In genomic region chr17:27535178-27535928, GRCh38 we compare ENCODE assay signal across 15 cellular contexts.
DNase-seq lines count a peak whose midpoint lies in the region; ATAC-seq, FAIRE-seq and TF ChIP-seq lines count a peak whose summit lies in the region.
"Had no signal": no experiment of that assay in that cellular context is flagged by ENCODE, and none has a peak within 500 bp of the region (broad histone marks: within the 10 kb centered on the region; RNA-seq: fewer than 3 reads in every experiment).

No MANE protein-coding gene starts in this region.

- intact Hi-C loops in endothelial cell of umbilical vein (cut with micrococcal nuclease) (loop anchor here (5.0 kb wide), 1 partner anchor 63 kb away; no protein-coding TSS in a partner anchor), pancreas (cut with DNase I) (loop anchor here in 1 of 3 donors (10.0 kb wide), 1 partner anchor 49 kb away; no protein-coding TSS in a partner anchor)

- H3K9me3 ChIP-seq in A549 (no peaks in the 10 kb centered on the region), endothelial cell of umbilical vein (replicated peaks; ENCODE audit: control insufficient read depth, insufficient read depth, low read length) (no peaks in the 10 kb centered on the region), pancreas (no peaks in the 10 kb centered on the region), SK-N-SH (no peaks in the 10 kb centered on the region)
- H3K9me3 ChIP-seq: esophagus squamous epithelium had no signal

- H3K4me1 ChIP-seq in A549 (peaks cover 94% of the 10 kb centered on the region), endothelial cell of umbilical vein (ENCODE audit: control insufficient read depth, extremely low read depth, insufficient read depth, low read length) (peaks cover 25% of the 10 kb centered on the region), pancreas (peaks cover 64 to 80% (median 75%) of the 10 kb centered on the region in 3 donors), SK-N-SH (ENCODE audit: control insufficient read depth in 1 of 2, insufficient read depth in 2 of 2, low read depth in 1 of 2, low read length in 1 of 2) (peaks cover 8 to 11% of the 10 kb centered on the region in 2 experiments; a peak in 2 of 4 replicates)

- H3K9me1 ChIP-seq in endothelial cell of umbilical vein (replicated peaks; ENCODE audit: control insufficient read depth, extremely low read depth, insufficient read depth, low read length) = no peaks in the 10 kb centered on the region

- TF ChIP-seq EP300 in A549 (IDR thresholded peaks at IDR 0.05) (no peak), SK-N-SH (IDR thresholded peaks at IDR 0.05; ENCODE audit: borderline replicate concordance in 1 of 2, low read depth in 1 of 2, low read length in 1 of 2) (no peak)

- no TSS peak for BruUV-seq in endothelial cell of umbilical vein (replicated peaks; lab: Mats Ljungman, UMichigan)

- CTCF ChIA-PET in A549 (lab: Yijun Ruan, JAX) (interaction anchor here (0.8 to 3.7 kb wide), 11 partner anchors 9 to 221 kb away, joined by 3 to 20 read pairs (median 7); partner anchors contain the start of gene KSR1), endothelial cell of umbilical vein (lab: Charles Lee) (interaction anchor here (0.6 to 2.3 kb wide), 12 partner anchors 15 to 156 kb away, joined by 3 to 10 read pairs (median 3); partner anchors contain the start of gene KSR1), SK-N-SH (lab: Yijun Ruan, JAX) (no interaction called here)

- peak overlapping the region; percentile 70 to 84 for H3K27ac ChIP-seq in A549
- no peak overlapping the region for H3K27ac ChIP-seq in endothelial cell of umbilical vein (ENCODE audit: insufficient read depth, low read depth, low read length)
- peak overlapping the region; percentile 1 to 92 (median 60) for H3K27ac ChIP-seq in pancreas
- H3K27ac ChIP-seq in SK-N-SH (ENCODE audit: low read depth in 2 of 2, low read length in 1 of 2) = no peak overlapping the region
- H3K27ac ChIP-seq: cardiac muscle cell had no signal

- no peak for TF ChIP-seq RAD21 in A549 (conservative IDR thresholded peaks at IDR 0.05 in 1 of 2, IDR thresholded peaks at IDR 0.05 in 1 of 2)
- TF ChIP-seq RAD21 in SK-N-SH (IDR thresholded peaks at IDR 0.05; ENCODE audit: low read length) = no peak

- dilution Hi-C loops in endothelial cell of umbilical vein (cut with MboI; ENCODE audit: extremely low pct_ligation_motif_present, low sequenced_read_pairs) = no loop called here

- POLR2A ChIA-PET in A549 (lab: Yijun Ruan, JAX) = no interaction called here
- POLR2A ChIA-PET in endothelial cell of umbilical vein (lab: Charles Lee) = interaction anchor here (1.3 kb wide), 1 partner anchor 61 kb away, joined by 3 read pairs; no protein-coding TSS in a partner anchor
- POLR2A ChIA-PET in SK-N-SH (lab: Yijun Ruan, JAX) = no interaction called here

- no peak for TF ChIP-seq POLR2A in A549 (IDR thresholded peaks at IDR 0.05; ENCODE audit: low read length)
- no peak for TF ChIP-seq POLR2A in endothelial cell of umbilical vein (IDR thresholded peaks at IDR 0.05; ENCODE audit: low read depth, low read length)

- no peaks in the 10 kb centered on the region for H3K27me3 ChIP-seq in endothelial cell of umbilical vein (ENCODE audit: control insufficient read depth in 2 of 2, insufficient read depth in 2 of 2, low read length in 2 of 2)
- H3K27me3 ChIP-seq in pancreas = no peaks in the 10 kb centered on the region
- no peaks in the 10 kb centered on the region for H3K27me3 ChIP-seq in SK-N-SH (ENCODE audit: insufficient read depth)
- H3K27me3 ChIP-seq: cardiac muscle cell, esophagus squamous epithelium had no signal

- H3K9me2 ChIP-seq in SK-N-SH = no peaks in the 10 kb centered on the region

- no peak for FAIRE-seq in A549 (lab: Jason Lieb, UNC)
- FAIRE-seq in endothelial cell of umbilical vein (lab: Jason Lieb, UNC) = peak; percentile 64
- no peak for FAIRE-seq in pancreas (lab: Jason Lieb, UNC)

- ATAC-seq in A549 = no peak
- no peak for ATAC-seq in pancreas
- ATAC-seq in HG03378 (IDR thresholded peaks at IDR 0.05; ENCODE audit: unreplicated experiment) = no peak
- no peak for ATAC-seq in GM21528 (IDR thresholded peaks at IDR 0.05; ENCODE audit: low FRiP score, unreplicated experiment)
- ATAC-seq: T-cell had no signal

- H4K20me1 ChIP-seq in endothelial cell of umbilical vein (replicated peaks; ENCODE audit: control insufficient read depth, extremely low read depth, insufficient read depth, low read length) (no peaks in the 10 kb centered on the region), SK-N-SH (ENCODE audit: insufficient read depth) (no peaks in the 10 kb centered on the region)

- H3K36me3 ChIP-seq in endothelial cell of umbilical vein (ENCODE audit: control insufficient read depth in 2 of 2, extremely low read depth in 1 of 2, insufficient read depth in 2 of 2, low read length in 2 of 2) (no peaks in the 10 kb centered on the region), pancreas (no peaks in the 10 kb centered on the region), SK-N-SH (replicated peaks in 1 of 2; ENCODE audit: control insufficient read depth in 1 of 2, insufficient read depth in 2 of 2, low read length in 1 of 2) (no peaks in the 10 kb centered on the region)
- H3K36me3 ChIP-seq: cardiac muscle cell had no signal

- H3K79me2 ChIP-seq in endothelial cell of umbilical vein (ENCODE audit: control insufficient read depth, insufficient read depth, low read length) (peaks cover 10% of the 10 kb centered on the region), SK-N-SH (ENCODE audit: insufficient read depth) (no peaks in the 10 kb centered on the region)

- DNase-seq in A549 (ENCODE audit: low read depth in 1 of 2, low spot score in 1 of 2) = no peak
- DNase-seq in NOMO-1 treated with DMSO at 0.1 percent for 48 hours (lab: John Stamatoyannopoulos, UW; ENCODE audit: unreplicated experiment) = peak; percentile 25
- DNase-seq in endothelial cell of umbilical vein (ENCODE audit: low read depth, low spot score) = peak; percentile 30
- DNase-seq in pancreas = no peak
- DNase-seq in SK-N-SH = no peak
- no peak for DNase-seq in SHP77 treated with DMSO at 0.1 percent for 48 hours (lab: John Stamatoyannopoulos, UW)
- DNase-seq: activated CD4-positive, alpha-beta T cell treated with anti-CD3 and anti-CD28 coated beads, Interleukin-2, amount 10 ng/mL, durations not matched to agents 7 days and 5 days; activated effector memory CD4-positive, alpha-beta T cell treated with anti-CD3 and anti-CD28 coated beads, Interleukin-2, amount 50 U/mL, for 16 hours; DMS 273 treated with DMSO at 0.1 percent for 48 hours; esophagus squamous epithelium; NCI-H2029; T-cell had no signal

- WGBS in A549 (ENCODE audit: missing lambda C conversion rate) = 83% methylated on average over 12 of the region's 12 CpGs
- WGBS in pancreas, 2 donors = 61 to 69% methylated on average over 12 of the region's 12 CpGs
- WGBS in SK-N-SH (ENCODE audit: low lambda C conversion rate) = 90% methylated on average over 10 of the region's 12 CpGs

- TF ChIP-seq CTCF in A549 (IDR thresholded peaks at IDR 0.05) (no peak), endothelial cell of umbilical vein (IDR thresholded peaks at IDR 0.05; ENCODE audit: extremely low read depth in 1 of 2, insufficient read depth in 1 of 2, low read depth in 1 of 2, low read length in 2 of 2) (no peak), pancreas (IDR thresholded peaks at IDR 0.05) (no peak), SK-N-SH (IDR thresholded peaks at IDR 0.05) (no peak)

- H2AFZ ChIP-seq in endothelial cell of umbilical vein (ENCODE audit: low read depth, low read length) = no peak overlapping the region
- no peak overlapping the region for H2AFZ ChIP-seq in SK-N-SH (ENCODE audit: low read depth)

- H3K4me2 ChIP-seq in A549 (peak overlapping the region; percentile 61), endothelial cell of umbilical vein (ENCODE audit: insufficient read depth, low read length) (no peak overlapping the region), SK-N-SH (no peak overlapping the region)

- H3K4me3 ChIP-seq in A549 = no peak overlapping the region
- no peak overlapping the region for H3K4me3 ChIP-seq in endothelial cell of umbilical vein (replicated peaks in 1 of 3; ENCODE audit: insufficient read depth in 1 of 3, low read depth in 1 of 3, low read length in 3 of 3)
- no peak overlapping the region for H3K4me3 ChIP-seq in pancreas
- no peak overlapping the region for H3K4me3 ChIP-seq in SK-N-SH (ENCODE audit: low read depth in 2 of 2, low read length in 1 of 2)
- H3K4me3 ChIP-seq: cardiac muscle cell, esophagus squamous epithelium had no signal

- H3F3A ChIP-seq in SK-N-SH (replicated peaks; ENCODE audit: insufficient read depth) = no peaks in the 10 kb centered on the region

- H3K9ac ChIP-seq in endothelial cell of umbilical vein (replicated peaks; ENCODE audit: extremely low read depth, insufficient read depth, low read length) (no peak overlapping the region), SK-N-SH (no peak overlapping the region)

TF ChIP-seq in A549, 52 proteins besides CTCF, POLR2A, EP300 and RAD21:
- no peak for TF ChIP-seq FOXS1 (CRISPR knock-in tag; IDR thresholded peaks at IDR 0.05)
- peak; percentile 13 for TF ChIP-seq MAFK (IDR thresholded peaks at IDR 0.05; ENCODE audit: partially characterized antibody)

TF ChIP-seq in endothelial cell of umbilical vein, 7 proteins besides CTCF, POLR2A, EP300 and RAD21:
- TF ChIP-seq EZH2 (IDR thresholded peaks at IDR 0.05; ENCODE audit: borderline replicate concordance, low read depth, low read length, severe bottlenecking) (no peak), FOS (IDR thresholded peaks at IDR 0.05; ENCODE audit: borderline replicate concordance, insufficient read depth, low read length) (no peak), GATA2 (IDR thresholded peaks at IDR 0.05; ENCODE audit: insufficient read depth, insufficient read length, low read depth, low read length) (no peak), MAX (IDR thresholded peaks at IDR 0.05; ENCODE audit: insufficient read depth, insufficient read length) (no peak)

TF ChIP-seq in SK-N-SH, 30 proteins besides CTCF, POLR2A, EP300 and RAD21 (continues in another document):
- TF ChIP-seq ZBTB33 (IDR thresholded peaks at IDR 0.05; ENCODE audit: borderline replicate concordance, low read depth) (no peak), JUND (IDR thresholded peaks at IDR 0.05) (no peak), FOXJ3 (CRISPR knock-in tag; IDR thresholded peaks at IDR 0.05) (no peak), RFX5 (IDR thresholded peaks at IDR 0.05; ENCODE audit: low read length) (no peak)

Comparison
In these comparisons a context has a peak if more than half of its experiments do, and no peak if none do; other contexts are left out.
1. DNase-seq: peak in NOMO-1 treated with DMSO at 0.1 percent for 48 hours (single experiment) and endothelial cell of umbilical vein (single experiment); none in A549 (0 of 2), pancreas (0 of 6), SK-N-SH (single experiment) and SHP77 treated with DMSO at 0.1 percent for 48 hours (single experiment).
2. H3K27ac ChIP-seq: peak in A549 (2 of 2) and pancreas (4 of 4); none in endothelial cell of umbilical vein (single experiment) and SK-N-SH (0 of 2).